10 cellular contexts compared by ENCODE assay signal in genomic region chr16:70735141-70735979, GRCh38. TPM values are rescaled to one million over a fixed set of nuclear protein-coding genes. Genes with fewer than 3 reads are reported as not detected.
DNase-seq lines count a peak whose midpoint lies in the region; TF ChIP-seq lines count a peak whose summit lies in the region.
"Had no signal": no experiment of that assay in that cellular context is flagged by ENCODE, and none has a peak within 500 bp of the region (broad histone marks: within the 10 kb centered on the region; RNA-seq: fewer than 3 reads in every experiment).

No MANE protein-coding gene starts in this region.

- H3K18ac ChIP-seq in neuronal stem cell (ENCODE audit: low read length), result peak overlapping the region; percentile 66

- no peak overlapping the region for H3K4me3 ChIP-seq in SJCRH30
- H3K4me3 ChIP-seq in fibroblast of the aortic adventitia (ENCODE audit: low read depth, low read length), result no peak overlapping the region
- no peak overlapping the region for H3K4me3 ChIP-seq in neuronal stem cell (ENCODE audit: low read length in 2 of 2)
- no peak overlapping the region for H3K4me3 ChIP-seq in MM.1S (ENCODE audit: low read length)

- H3K27me3 Mint-ChIP-seq in Calu3 (ENCODE audit: unreplicated experiment), result no peaks in the 10 kb centered on the region

- no peaks in the 10 kb centered on the region for H3K9me3 Mint-ChIP-seq in Calu3 (ENCODE audit: low read depth, unreplicated experiment)

- DNase-seq in AG09319 (ENCODE audit: extremely low read depth, low read depth) (peak; percentile 75), SJCRH30 (peak; percentile 88 to 91), fibroblast of the aortic adventitia (ENCODE audit: low read depth) (peak; percentile 85), neuronal stem cell (ENCODE audit: low spot score) (no peak), T-helper 9 cell (no peak), MM.1S (no peak), Calu3 (no peak), NCI-H2107 (lab: John Stamatoyannopoulos, UW) (no peak)
- DNase-seq: effector CD4-positive, alpha-beta T cell; stimulated activated CD4-positive, alpha-beta T cell treated with anti-CD3 and anti-CD28 coated beads, Interleukin-4, amount 100 ng/mL, for 24 hours had no signal

- H2BK5ac ChIP-seq in neuronal stem cell (ENCODE audit: low read length), result no peak overlapping the region

- H3K4me1 ChIP-seq in SJCRH30 (peaks cover 37% of the 10 kb centered on the region), neuronal stem cell (ENCODE audit: control insufficient read depth in 2 of 2, insufficient read depth in 1 of 2, low read depth in 1 of 2, low read length in 2 of 2) (peaks cover 17 to 21% of the 10 kb centered on the region in 2 donors), MM.1S (ENCODE audit: low read length) (peaks cover 29% of the 10 kb centered on the region)

- no peaks in the 10 kb centered on the region for H4K20me1 ChIP-seq in MM.1S (ENCODE audit: insufficient read depth, low read length)

- H3K14ac ChIP-seq in neuronal stem cell (ENCODE audit: low read length), result no peak overlapping the region

- TF ChIP-seq CTCF in AG09319 (IDR thresholded peaks at IDR 0.05; ENCODE audit: low read depth, low read length) (no peak), fibroblast of the aortic adventitia (IDR thresholded peaks at IDR 0.05; ENCODE audit: insufficient read depth, low read length) (no peak), MM.1S (IDR thresholded peaks at IDR 0.05; ENCODE audit: low read length) (no peak), Calu3 (IDR thresholded peaks at IDR 0.05; ENCODE audit: unreplicated experiment) (no peak)

- H3K36me3 Mint-ChIP-seq in Calu3 (ENCODE audit: insufficient read depth, unreplicated experiment), result peaks cover 10% of the 10 kb centered on the region

- H2BK12ac ChIP-seq in neuronal stem cell (ENCODE audit: low read length), result no peak overlapping the region

- H2AFZ ChIP-seq in neuronal stem cell (ENCODE audit: low read length) (no peak overlapping the region), MM.1S (ENCODE audit: low read length) (no peak overlapping the region)

- no peaks in the 10 kb centered on the region for H3K9me2 ChIP-seq in MM.1S (replicated peaks; ENCODE audit: insufficient read depth, low read length)

- H3K4me3 Mint-ChIP-seq in Calu3 (ENCODE audit: low read depth, unreplicated experiment), result no peak overlapping the region

- no peak overlapping the region for H3K4ac ChIP-seq in neuronal stem cell (ENCODE audit: low read length)

- peaks cover 20% of the 10 kb centered on the region for H3F3A ChIP-seq in MM.1S (ENCODE audit: insufficient read depth, low read length)

- H3K4me2 ChIP-seq in neuronal stem cell (ENCODE audit: insufficient read depth, low read length, poor library complexity, severe bottlenecking) (no peak overlapping the region), MM.1S (ENCODE audit: low read depth, low read length) (no peak overlapping the region)

- intact Hi-C loops in Calu3 (cut with micrococcal nuclease; ENCODE audit: unreplicated experiment), result no loop called here

- H3K27ac Mint-ChIP-seq in Calu3 (ENCODE audit: unreplicated experiment), result no peak overlapping the region

- no TSS peak for BruUV-seq in Calu3 (replicated peaks; lab: Mats Ljungman, UMichigan)

- no peak overlapping the region for H2AK5ac ChIP-seq in neuronal stem cell (ENCODE audit: low read depth, low read length)

- no peak overlapping the region for H3K9ac ChIP-seq in neuronal stem cell (ENCODE audit: low read depth, low read length, poor library complexity)
- H3K9ac ChIP-seq in MM.1S (ENCODE audit: low read length), result no peak overlapping the region

- no peak overlapping the region for H3K23ac ChIP-seq in neuronal stem cell (ENCODE audit: low read depth, low read length, poor library complexity)

- H3K79me2 ChIP-seq in MM.1S (ENCODE audit: low read length), result peaks cover 36% of the 10 kb centered on the region

- H3K9me3 ChIP-seq in SJCRH30 (replicated peaks), result no peaks in the 10 kb centered on the region
- no peaks in the 10 kb centered on the region for H3K9me3 ChIP-seq in neuronal stem cell (replicated peaks in 1 of 2; ENCODE audit: control insufficient read depth in 2 of 2, insufficient read depth in 1 of 2, low read depth in 1 of 2, low read length in 2 of 2)
- no peaks in the 10 kb centered on the region for H3K9me3 ChIP-seq in MM.1S (replicated peaks; ENCODE audit: insufficient read depth, low read length)

- CTCF ChIA-PET in Calu3 (lab: Charles Lee), result no interaction called here

- no peak overlapping the region for H4K8ac ChIP-seq in neuronal stem cell (ENCODE audit: low read depth, low read length)

- H2BK15ac ChIP-seq in neuronal stem cell (ENCODE audit: low read length), result no peak overlapping the region

- H3K27me3 ChIP-seq in SJCRH30, result no peaks in the 10 kb centered on the region
- no peaks in the 10 kb centered on the region for H3K27me3 ChIP-seq in neuronal stem cell (ENCODE audit: control insufficient read depth in 3 of 3, insufficient read depth in 3 of 3, low read depth in 1 of 3, low read length in 3 of 3)
- H3K27me3 ChIP-seq in MM.1S (replicated peaks; ENCODE audit: insufficient read depth, low read length), result no peaks in the 10 kb centered on the region

- H3K79me1 ChIP-seq in neuronal stem cell (ENCODE audit: low read depth, low read length), result no peaks in the 10 kb centered on the region

- H3K27ac ChIP-seq in SJCRH30, result peak overlapping the region; percentile 49
- H3K27ac ChIP-seq in neuronal stem cell (replicated peaks; ENCODE audit: low read length), result no peak overlapping the region
- H3K27ac ChIP-seq in MM.1S (ENCODE audit: low read length), result no peak overlapping the region

- no peak overlapping the region for H4K91ac ChIP-seq in neuronal stem cell (ENCODE audit: low read depth, low read length, poor library complexity)

- H3K4me1 Mint-ChIP-seq in Calu3 (ENCODE audit: low read depth, unreplicated experiment), result no peaks in the 10 kb centered on the region

- no CpG with 5 or more reads among the region's 13 CpGs for WGBS in neuronal stem cell (ENCODE audit: extremely low coverage in 2 of 2, insufficient read length in 2 of 2, insufficient replicate concordance in 1 of 2), 2 donors

- no peak overlapping the region for H2BK120ac ChIP-seq in neuronal stem cell (ENCODE audit: low read depth, low read length)

- H3K36me3 ChIP-seq in SJCRH30 (no peaks in the 10 kb centered on the region), neuronal stem cell (replicated peaks in 1 of 2; ENCODE audit: control insufficient read depth in 2 of 2, insufficient read depth in 2 of 2, low read length in 2 of 2) (peaks cover 0 to 15% of the 10 kb centered on the region in 2 donors), MM.1S (replicated peaks; ENCODE audit: insufficient read depth, low read length) (no peaks in the 10 kb centered on the region; the same call in 1 of the 2 replicates)

RNA-seq across cellular contexts. Expression of gene MTSS2, which starts 49.5 kb away (rescaled TPM):
- total RNA-seq in SJCRH30 (2014; rRNA removed; shearing (Covaris generic)), result 24.6 and 27.4 TPM in 2 replicates
- 8.3 and 24.0 TPM in 2 replicates for total RNA-seq in fibroblast of the aortic adventitia (ENCODE audit: low replicate concordance)
- polyA plus RNA-seq in neuronal stem cell (2013, experiment 1 of 2), result 45.9 TPM
- 48.5 TPM for polyA plus RNA-seq in neuronal stem cell (2013, experiment 2 of 2)
- total RNA-seq in Calu3 (2022), result 27.1 and 28.3 TPM in 2 replicates

Comparison
In these comparisons a context has a peak if more than half of its experiments do, and no peak if none do; other contexts are left out.
1. DNase-seq: peak in AG09319 (single experiment), SJCRH30 (2 of 2) and fibroblast of the aortic adventitia (single experiment); none in neuronal stem cell (single experiment), T-helper 9 cell (single experiment), MM.1S (single experiment), Calu3 (single experiment) and NCI-H2107 (single experiment).